Comparison of ENCODE assay signal across 13 cellular contexts in the genomic region with DNA sequence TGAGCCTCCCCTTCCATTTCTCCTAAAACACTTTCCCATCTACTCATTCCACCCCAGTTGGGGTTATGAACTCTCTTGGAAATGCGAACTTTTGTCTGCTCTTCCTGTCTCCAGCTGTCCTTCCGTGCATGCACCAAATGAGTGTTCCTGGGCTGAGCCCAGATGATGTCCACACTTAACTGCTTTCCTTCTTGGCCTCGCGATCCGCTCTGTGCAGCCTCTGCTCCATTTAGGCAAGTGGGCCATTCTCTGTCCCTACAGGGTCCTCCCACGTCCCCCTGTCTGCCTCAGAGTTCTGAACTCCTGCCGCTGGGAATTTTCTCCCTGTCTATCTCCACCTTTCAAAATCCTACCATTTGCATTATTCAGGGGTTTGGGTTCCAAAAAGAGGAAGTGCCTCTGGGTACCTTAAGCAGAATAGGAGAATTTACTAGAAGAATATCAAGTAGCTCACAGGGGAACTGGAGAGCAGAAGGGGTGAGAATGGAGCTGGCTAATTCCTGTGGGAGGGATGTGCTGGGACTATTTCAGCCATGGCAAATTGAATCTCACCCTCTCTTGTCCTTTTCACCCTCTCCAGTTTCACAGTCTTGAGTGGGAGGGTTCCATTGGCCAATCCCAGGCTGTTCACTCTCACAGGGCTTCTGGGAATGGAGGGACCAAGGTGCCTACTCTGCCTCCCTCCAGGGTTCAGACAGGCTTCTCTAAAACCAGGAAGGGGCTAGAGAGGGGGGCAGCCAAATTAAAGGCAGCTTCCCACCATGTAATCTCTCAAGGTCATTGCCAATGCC. TPM values are rescaled to one million over a fixed set of nuclear protein-coding genes. Genes with fewer than 3 reads are reported as not detected.
DNase-seq lines count a peak whose midpoint lies in the region; ATAC-seq, FAIRE-seq and TF ChIP-seq lines count a peak whose summit lies in the region.
"Had no signal": no experiment of that assay in that cellular context is flagged by ENCODE, and none has a peak within 500 bp of the region (broad histone marks: within the 10 kb centered on the region; RNA-seq: fewer than 3 reads in every experiment).

No MANE protein-coding gene starts in this region.

- no peaks in the 10 kb centered on the region for H3K27me3 ChIP-seq in liver (ENCODE audit: control insufficient read depth in 4 of 4, insufficient read depth in 4 of 4, low read length in 3 of 4)
- H3K27me3 ChIP-seq in right lobe of liver: no peaks in the 10 kb centered on the region
- no peaks in the 10 kb centered on the region for H3K27me3 ChIP-seq in K562 (ENCODE audit: control insufficient read depth in 2 of 2, insufficient read depth in 2 of 2, low read length in 2 of 2)

- H3K27ac ChIP-seq in liver (ENCODE audit: low read depth in 1 of 2, low read length in 2 of 2) (no peak overlapping the region), right lobe of liver (no peak overlapping the region), K562 (ENCODE audit: extremely low read depth, low read depth, low read length) (no peak overlapping the region)
- H3K27ac ChIP-seq: epithelial cell of prostate had no signal

- in situ Hi-C loops in K562 (cut with MboI): no loop called here

- TF ChIP-seq CTCF in liver (IDR thresholded peaks at IDR 0.05; ENCODE audit: low read depth, low read length, missing input control) (no peak), right lobe of liver (IDR thresholded peaks at IDR 0.05) (no peak), K562 (IDR thresholded peaks at IDR 0.05 in 2 of 3, conservative IDR thresholded peaks at IDR 0.05 in 1 of 3; ENCODE audit: insufficient read depth in 2 of 3, low read depth in 1 of 3, low read length in 3 of 3) (no peak)

- intact Hi-C loops in right lobe of liver (cut with DNase I) (no loop called here), K562 (cut with micrococcal nuclease) (no loop called here)

- TF ChIP-seq POLR2A in right lobe of liver (IDR thresholded peaks at IDR 0.05): no peak
- TF ChIP-seq POLR2A in K562 (conservative IDR thresholded peaks at IDR 0.05): no peak

- CTCF ChIA-PET in K562 (lab: Yijun Ruan, JAX; ENCODE audit: low intra/inter-chr PET ratio): no interaction called here

- POLR2A ChIA-PET in K562 (lab: Yijun Ruan, JAX): interaction anchor here (0.8 to 0.9 kb wide), 2 partner anchors 9 to 10 kb away, joined by 3 to 4 read pairs; no protein-coding TSS in a partner anchor

- DNase-seq in right lobe of liver: no peak
- DNase-seq in OCI-M1 (lab: John Stamatoyannopoulos, UW): peak; percentile 47
- DNase-seq in K562 (ENCODE audit: extremely low read depth in 1 of 4, low spot score in 3 of 4): no peak
- no peak for DNase-seq in NCI-H774 (lab: John Stamatoyannopoulos, UW)
- DNase-seq: amygdala, glutamatergic neuron, Karpas-422, NCI-H526 treated with DMSO at 0.1 percent for 48 hours had no signal

- FAIRE-seq in K562 (lab: Jason Lieb, UNC): no peak
- FAIRE-seq: islet of Langerhans had no signal

- H3K9me3 ChIP-seq in liver (ENCODE audit: control insufficient read depth in 4 of 4, low read length in 3 of 4) (no peaks in the 10 kb centered on the region), right lobe of liver (no peaks in the 10 kb centered on the region), K562 (replicated peaks; ENCODE audit: control insufficient read depth, insufficient read depth, low read depth, low read length) (no peaks in the 10 kb centered on the region)

- 82% methylated on average over 7 of the region's 7 CpGs for WGBS in liver
- 73% methylated on average over 7 of the region's 7 CpGs for WGBS in right lobe of liver (ENCODE audit: insufficient coverage, low coverage, low lambda C conversion rate, missing lambda C conversion rate)
- 51% methylated on average over 7 of the region's 7 CpGs for WGBS in K562 (ENCODE audit: insufficient coverage, low coverage, missing lambda C conversion rate)

- ATAC-seq in right lobe of liver: no peak
- no peak for ATAC-seq in K562
- no peak for ATAC-seq in HG03571 (IDR thresholded peaks at IDR 0.05; ENCODE audit: unreplicated experiment)
- ATAC-seq in HG03432 (IDR thresholded peaks at IDR 0.05; ENCODE audit: unreplicated experiment): no peak

- H3K36me3 ChIP-seq in liver (ENCODE audit: control insufficient read depth in 4 of 4, insufficient read depth in 3 of 4, low read depth in 1 of 4, low read length in 3 of 4) (no peaks in the 10 kb centered on the region), right lobe of liver (no peaks in the 10 kb centered on the region), K562 (ENCODE audit: control insufficient read depth, insufficient read depth, low read length) (no peaks in the 10 kb centered on the region)

- H4K20me1 ChIP-seq in K562 (replicated peaks; ENCODE audit: control insufficient read depth, insufficient read depth, low read length): no peaks in the 10 kb centered on the region

- no peak overlapping the region for H3K9ac ChIP-seq in liver (ENCODE audit: low read depth in 1 of 2, low read length in 2 of 2)
- no peak overlapping the region for H3K9ac ChIP-seq in K562 (ENCODE audit: insufficient read depth in 1 of 2, low read depth in 2 of 2, low read length in 2 of 2)

- no TSS peak for BruUV-seq in K562 (replicated peaks; lab: Mats Ljungman, UMichigan)

- TF ChIP-seq EP300 in K562 (IDR thresholded peaks at IDR 0.05; ENCODE audit: low read length): no peak

- no peak for TF ChIP-seq RAD21 in liver (IDR thresholded peaks at IDR 0.05)
- no peak for TF ChIP-seq RAD21 in K562 (CRISPR knock-in tag; conservative IDR thresholded peaks at IDR 0.05 in 1 of 2, IDR thresholded peaks at IDR 0.05 in 1 of 2)

- peaks cover 0 to 7% (median 1%) of the 10 kb centered on the region in 4 donors for H3K4me1 ChIP-seq in liver (ENCODE audit: control insufficient read depth in 4 of 4, insufficient read depth in 4 of 4, low read length in 3 of 4)
- H3K4me1 ChIP-seq in right lobe of liver: no peaks in the 10 kb centered on the region
- peaks cover 0 to 2% of the 10 kb centered on the region in 2 experiments; a peak in 4 of 5 replicates for H3K4me1 ChIP-seq in K562 (replicated peaks in 1 of 2; ENCODE audit: control insufficient read depth in 2 of 2, insufficient read depth in 2 of 2, low read length in 2 of 2)

- no peaks in the 10 kb centered on the region for H3K9me1 ChIP-seq in K562 (ENCODE audit: control insufficient read depth, insufficient read depth, low read length)

- H2AFZ ChIP-seq in K562 (ENCODE audit: low read depth, low read length): no peak overlapping the region; the same call in 1 of the 2 replicates

- H3K4me2 ChIP-seq in K562 (ENCODE audit: insufficient read depth, low read length): no peak overlapping the region

- H3K4me3 ChIP-seq in liver (ENCODE audit: low read depth in 1 of 3, low read length in 3 of 3) (no peak overlapping the region), right lobe of liver (no peak overlapping the region), K562 (no peak overlapping the region)

- H3K79me2 ChIP-seq in K562 (ENCODE audit: control insufficient read depth, insufficient read depth, low read length): peaks cover under 1% of the 10 kb centered on the region; the same call in 1 of the 3 replicates

TF ChIP-seq in liver, 16 proteins besides CTCF, POLR2A, EP300 and RAD21:
- TF ChIP-seq YY1 (IDR thresholded peaks at IDR 0.05) (no peak), NR2F2 (IDR thresholded peaks at IDR 0.05) (peak; percentile 46), RXRA (IDR thresholded peaks at IDR 0.05) (peak; percentile 13 to 46), HNF4G (IDR thresholded peaks at IDR 0.05) (no peak)
TF ChIP-seq in liver: peak in this region for 2.

TF ChIP-seq in K562, 482 proteins besides CTCF, POLR2A, EP300 and RAD21:
- TF ChIP-seq FOXJ2 (tag; IDR thresholded peaks at IDR 0.05) (no peak), ELF1 (tag; IDR thresholded peaks at IDR 0.05) (0 out of 2 replicates have a peak, but pooled peaks have one; percentile 22), DMBX1 (CRISPR knock-in tag; IDR thresholded peaks at IDR 0.05; ENCODE audit: borderline replicate concordance) (no peak), SPI1 (IDR thresholded peaks at IDR 0.05; ENCODE audit: borderline replicate concordance, low read depth, low read length) (peak; percentile 99)
TF ChIP-seq in K562: peak in this region for 2.

RNA-seq across cellular contexts. Expression of a gene that starts 4.6 kb away (rescaled TPM):
- 10 to 100 TPM; 13.4 to 15.0 TPM for total RNA-seq in liver
- polyA plus RNA-seq in liver: 1 to 10 TPM; 3.4 to 8.1 TPM
- total RNA-seq in right lobe of liver: 10 to 100 TPM in 1 of 6 experiments, 1 to 10 TPM in 5; 4.8 to 11.7 (median 7.1) TPM
- total RNA-seq in K562 (2011; cell fraction: chromatin; rRNA removed; ENCODE audit: low replicate concordance): 6.2 and 7.3 TPM in 2 replicates
- total RNA-seq in K562 (2011; cell fraction: nucleolus; rRNA removed): 5.0 and 5.1 TPM in 2 replicates
- 4.7 and 4.8 TPM in 2 replicates for total RNA-seq in K562 (2011; cell fraction: nucleoplasm; rRNA removed)
- total RNA-seq in K562 (2014; rRNA removed): 23.2 and 24.6 TPM in 2 replicates
- 8.6 and 10.8 TPM in 2 replicates for total RNA-seq in K562 (2014; rRNA removed; fragmentation: Illumina TruSeq; extraction: Trizol)
- total RNA-seq in K562 (2015; rRNA removed; fragmentation: Illumina TruSeq; extraction: Trizol): 19.6 and 21.4 TPM in 2 replicates
- total RNA-seq in K562 (2021): 25.8 and 27.9 TPM in 2 replicates
- polyA plus RNA-seq in K562 (2011; rRNA removed): 4.5 and 4.8 TPM in 2 replicates
- 4.3 and 7.8 TPM in 2 replicates for polyA plus RNA-seq in K562 (2011; cell fraction: cytosol; rRNA removed)
- polyA plus RNA-seq in K562 (2011; cell fraction: nucleus; rRNA removed): 3.6 and 5.1 TPM in 2 replicates
- 27.1 and 38.2 TPM in 2 replicates for polyA plus RNA-seq in K562 (2012)
- polyA plus RNA-seq in K562 (2014; fragmentation: Illumina TruSeq; extraction: Trizol): 15.9 and 21.9 TPM in 2 replicates
- polyA plus RNA-seq in K562 (2014; fragmentation: Nextera tagmentation; extraction: Ambion mirVana): 1 to 10 TPM in 1 of 2 experiments, under 1 TPM in 1; 0.90 to 1.8 TPM
- polyA plus RNA-seq in K562 (2014; rRNA removed): 24.3 and 26.3 TPM in 2 replicates
- 4.3 and 7.2 TPM in 2 replicates for polyA minus RNA-seq in K562 (2011; rRNA and poly(A)+ RNA removed)
- 2.0 and 2.6 TPM in 2 replicates for polyA minus RNA-seq in K562 (2011; cell fraction: cytosol; rRNA and poly(A)+ RNA removed)
- 4.7 and 5.4 TPM in 2 replicates for polyA minus RNA-seq in K562 (2011; cell fraction: nucleus; rRNA and poly(A)+ RNA removed)
